8 cellular contexts compared by ENCODE assay signal in genomic region chr4:108072300-108072699, GRCh38.
DNase-seq lines count a peak whose midpoint lies in the region; ATAC-seq and TF ChIP-seq lines count a peak whose summit lies in the region.

No MANE protein-coding gene starts in this region.

- H3K4me1 Mint-ChIP-seq in activated T-helper 17 cell treated with anti-CD3 and anti-CD28 coated beads, Interleukin-2, amount 50 U/mL, for 72 hours: peaks cover 21% of the 10 kb centered on the region
- no peaks in the 10 kb centered on the region for H3K4me1 Mint-ChIP-seq in endodermal cell

- peak overlapping the region; percentile 86 for H3K27ac Mint-ChIP-seq in activated T-helper 17 cell treated with anti-CD3 and anti-CD28 coated beads, Interleukin-2, amount 50 U/mL, for 72 hours
- no peak overlapping the region for H3K27ac Mint-ChIP-seq in endodermal cell

- peak overlapping the region; percentile 73 for H3K4me3 Mint-ChIP-seq in activated T-helper 17 cell treated with anti-CD3 and anti-CD28 coated beads, Interleukin-2, amount 50 U/mL, for 72 hours
- H3K4me3 Mint-ChIP-seq in endodermal cell: no peak overlapping the region

- DNase-seq in NCI-H526 (lab: John Stamatoyannopoulos, UW) (peak; percentile 48 to 61), globus pallidus (ENCODE audit: low spot score) (no peak), endodermal cell (no peak), NOMO-1 treated with DMSO at 0.1 percent for 48 hours (lab: John Stamatoyannopoulos, UW; ENCODE audit: unreplicated experiment) (no peak), brain microvascular endothelial cell (no peak)
- DNase-seq in stimulated activated CD8-positive, alpha-beta memory T cell treated with anti-CD3 and anti-CD28 coated beads, Interleukin-2, amount 100 ng/mL, for 1 hour (ENCODE audit: low read depth in 2 of 2): peak; percentile 22 to 38

- H3K27ac ChIP-seq in endodermal cell (ENCODE audit: low read depth, low read length) (no peak overlapping the region), brain microvascular endothelial cell (no peak overlapping the region)

- no peaks in the 10 kb centered on the region for H3K27me3 Mint-ChIP-seq in activated T-helper 17 cell treated with anti-CD3 and anti-CD28 coated beads, Interleukin-2, amount 50 U/mL, for 72 hours
- no peaks in the 10 kb centered on the region for H3K27me3 Mint-ChIP-seq in endodermal cell (ENCODE audit: insufficient read depth)

- in situ Hi-C loops in brain microvascular endothelial cell (cut with HindIII; ENCODE audit: low pct_ligation_motif_present, low sequenced_read_pairs): no loop called here

- H3K36me3 ChIP-seq in endodermal cell (ENCODE audit: control insufficient read depth, insufficient read depth, low read length) (no peaks in the 10 kb centered on the region), brain microvascular endothelial cell (replicated peaks) (no peaks in the 10 kb centered on the region)

- H3K4me3 ChIP-seq in endodermal cell (ENCODE audit: low read length) (no peak overlapping the region), brain microvascular endothelial cell (ENCODE audit: low read depth, low read length) (no peak overlapping the region)

- no peak overlapping the region for H3K9ac ChIP-seq in endodermal cell (ENCODE audit: extremely low read depth, low read length, poor library complexity, severe bottlenecking)

- TF ChIP-seq CTCF in endodermal cell (conservative IDR thresholded peaks at IDR 0.05) (no peak), brain microvascular endothelial cell (IDR thresholded peaks at IDR 0.05; ENCODE audit: low read depth, low read length, missing control alignments) (no peak)

- H3K27me3 ChIP-seq in endodermal cell (ENCODE audit: control insufficient read depth, insufficient read depth, low read length, poor library complexity, severe bottlenecking) (no peaks in the 10 kb centered on the region), brain microvascular endothelial cell (replicated peaks) (no peaks in the 10 kb centered on the region)

- no peaks in the 10 kb centered on the region for H3K9me3 Mint-ChIP-seq in activated T-helper 17 cell treated with anti-CD3 and anti-CD28 coated beads, Interleukin-2, amount 50 U/mL, for 72 hours
- H3K9me3 Mint-ChIP-seq in endodermal cell: no peaks in the 10 kb centered on the region

- H3K9me3 ChIP-seq in endodermal cell (ENCODE audit: control insufficient read depth, low read length): no peaks in the 10 kb centered on the region

- peak; percentile 54 for ATAC-seq in GM21528 (IDR thresholded peaks at IDR 0.05; ENCODE audit: low FRiP score, unreplicated experiment)
- ATAC-seq in activated T-helper 17 cell treated with anti-CD3 and anti-CD28 coated beads, Interleukin-2, amount 50 U/mL, for 72 hours (replicated peaks): peak; percentile 80

- WGBS in endodermal cell (ENCODE audit: insufficient coverage in 1 of 2, insufficient read length in 1 of 2), 2 experiments: 76 to 100% methylated on average over 1 to 4 of the region's 4 CpGs

- no peaks in the 10 kb centered on the region for H3K4me1 ChIP-seq in endodermal cell (ENCODE audit: control insufficient read depth, insufficient read depth, low read length)

- peaks cover 88% of the 10 kb centered on the region for H3K36me3 Mint-ChIP-seq in activated T-helper 17 cell treated with anti-CD3 and anti-CD28 coated beads, Interleukin-2, amount 50 U/mL, for 72 hours (ENCODE audit: low read depth)
- H3K36me3 Mint-ChIP-seq in endodermal cell (ENCODE audit: low read depth): no peaks in the 10 kb centered on the region

Comparison
In these comparisons a context has a peak if more than half of its experiments do, and no peak if none do; other contexts are left out.
1. DNase-seq: peak in NCI-H526 (2 of 2) and stimulated activated CD8-positive, alpha-beta memory T cell treated with anti-CD3 and anti-CD28 coated beads, Interleukin-2, amount 100 ng/mL, for 1 hour (2 of 2); none in globus pallidus (single experiment), endodermal cell (single experiment), NOMO-1 treated with DMSO at 0.1 percent for 48 hours (single experiment) and brain microvascular endothelial cell (single experiment).